ENCODE assay signal across 2 cellular contexts in the genomic region with DNA sequence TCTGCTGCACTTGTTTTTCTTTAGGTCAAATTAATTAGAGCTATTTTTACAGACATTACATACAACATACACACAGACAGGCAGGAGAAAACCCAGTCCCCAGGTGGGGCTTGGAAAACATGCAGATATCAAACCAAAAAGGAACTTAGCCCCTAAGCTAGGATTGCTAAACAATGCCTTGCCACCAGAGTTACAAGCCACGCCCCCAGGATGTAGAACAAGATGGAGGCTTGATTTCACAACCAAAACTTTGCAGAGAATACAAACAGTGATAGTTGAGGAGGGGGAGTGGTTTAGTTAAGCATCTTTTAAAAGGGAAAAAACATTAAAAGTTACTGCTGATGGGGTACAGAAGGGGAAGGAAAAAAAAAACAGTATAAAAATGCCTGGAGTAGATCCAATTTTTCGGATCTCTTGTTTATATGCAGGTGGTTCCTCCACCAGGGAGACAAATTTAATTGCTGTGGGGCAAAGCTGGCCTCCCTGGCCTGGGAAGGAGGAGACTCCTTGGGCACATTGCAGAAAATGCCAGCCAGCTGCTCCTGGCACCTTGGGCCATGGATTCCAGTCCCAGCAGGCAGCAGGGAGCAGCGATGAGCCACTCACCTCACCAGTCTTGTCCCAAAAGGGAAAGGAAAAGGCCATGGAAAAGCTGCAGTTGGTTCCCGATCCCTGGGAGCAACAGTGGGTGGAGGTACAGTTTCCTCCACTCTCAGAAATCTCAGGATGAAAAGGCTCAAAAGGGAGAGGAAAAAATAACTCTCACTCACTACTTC.
A peak's percentile ranks its signal among the peaks of the same experiment; 100 is the strongest.
TF ChIP-seq lines count a peak whose summit lies in the region.

No MANE protein-coding gene starts in this region.

TF ChIP-seq in HepG2, 621 proteins besides CTCF, POLR2A, EP300 and RAD21 (continued from another document and continues in another):
- TF ChIP-seq CEBPZ (IDR thresholded peaks at IDR 0.05; ENCODE audit: low read length) = no peak
- TF ChIP-seq RBM39 (IDR thresholded peaks at IDR 0.05; ENCODE audit: low read depth, low read length, poor library complexity, severe bottlenecking) = no peak
- no peak for TF ChIP-seq KMT2A (CRISPR knock-in tag; IDR thresholded peaks at IDR 0.05)
- TF ChIP-seq ZNF75D (CRISPR knock-in tag; IDR thresholded peaks at IDR 0.05; ENCODE audit: borderline replicate concordance) = no peak
- peak; percentile 42; the same call in 1 of the 2 replicates for TF ChIP-seq CEBPB (IDR thresholded peaks at IDR 0.05; ENCODE audit: borderline replicate concordance, low read depth, low read length)
- no peak for TF ChIP-seq HES4 (CRISPR knock-in tag; IDR thresholded peaks at IDR 0.05; ENCODE audit: borderline replicate concordance)
- 0 out of 2 replicates have a peak, but pooled peaks have one; percentile 17 for TF ChIP-seq ZNF704 (CRISPR knock-in tag; IDR thresholded peaks at IDR 0.05; ENCODE audit: borderline replicate concordance)
- no peak for TF ChIP-seq TSC22D2 (CRISPR knock-in tag; IDR thresholded peaks at IDR 0.05; ENCODE audit: borderline replicate concordance)
- TF ChIP-seq ZNF460 (CRISPR knock-in tag; IDR thresholded peaks at IDR 0.05; ENCODE audit: borderline replicate concordance) = no peak
- no peak for TF ChIP-seq ZNF546 (CRISPR knock-in tag; conservative IDR thresholded peaks at IDR 0.05)
- no peak for TF ChIP-seq ZNF383 (CRISPR knock-in tag; IDR thresholded peaks at IDR 0.05; ENCODE audit: borderline replicate concordance)
- no peak for TF ChIP-seq ZNF678 (CRISPR knock-in tag; IDR thresholded peaks at IDR 0.05)
- no peak for TF ChIP-seq RBFOX2 (IDR thresholded peaks at IDR 0.05; ENCODE audit: low read depth, low read length)
- 0 out of 2 replicates have a peak, but pooled peaks have one; percentile 11 for TF ChIP-seq STAG1 (CRISPR knock-in tag; IDR thresholded peaks at IDR 0.05)
- TF ChIP-seq, protein P1, sequence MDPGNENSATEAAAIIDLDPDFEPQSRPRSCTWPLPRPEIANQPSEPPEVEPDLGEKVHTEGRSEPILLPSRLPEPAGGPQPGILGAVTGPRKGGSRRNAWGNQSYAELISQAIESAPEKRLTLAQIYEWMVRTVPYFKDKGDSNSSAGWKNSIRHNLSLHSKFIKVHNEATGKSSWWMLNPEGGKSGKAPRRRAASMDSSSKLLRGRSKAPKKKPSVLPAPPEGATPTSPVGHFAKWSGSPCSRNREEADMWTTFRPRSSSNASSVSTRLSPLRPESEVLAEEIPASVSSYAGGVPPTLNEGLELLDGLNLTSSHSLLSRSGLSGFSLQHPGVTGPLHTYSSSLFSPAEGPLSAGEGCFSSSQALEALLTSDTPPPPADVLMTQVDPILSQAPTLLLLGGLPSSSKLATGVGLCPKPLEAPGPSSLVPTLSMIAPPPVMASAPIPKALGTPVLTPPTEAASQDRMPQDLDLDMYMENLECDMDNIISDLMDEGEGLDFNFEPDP (CRISPR knock-in tag; conservative IDR thresholded peaks at IDR 0.05) = 0 out of 2 replicates have a peak, but pooled peaks have one; percentile 55
- no peak for TF ChIP-seq GTF2F1 (IDR thresholded peaks at IDR 0.05; ENCODE audit: low read length)
- TF ChIP-seq, protein P2, sequence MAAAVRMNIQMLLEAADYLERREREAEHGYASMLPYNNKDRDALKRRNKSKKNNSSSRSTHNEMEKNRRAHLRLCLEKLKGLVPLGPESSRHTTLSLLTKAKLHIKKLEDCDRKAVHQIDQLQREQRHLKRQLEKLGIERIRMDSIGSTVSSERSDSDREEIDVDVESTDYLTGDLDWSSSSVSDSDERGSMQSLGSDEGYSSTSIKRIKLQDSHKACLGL (CRISPR knock-in tag; IDR thresholded peaks at IDR 0.05) = no peak
- no peak for TF ChIP-seq ZSCAN29 (CRISPR knock-in tag; conservative IDR thresholded peaks at IDR 0.05)

TF ChIP-seq in K562, 482 proteins besides CTCF, POLR2A, EP300 and RAD21 (continued from another document):
- peak in 1 of 3 experiments; percentile 21 for TF ChIP-seq YY1 (IDR thresholded peaks at IDR 0.05; ENCODE audit: borderline replicate concordance in 1 of 3, control insufficient read depth in 1 of 3, extremely low read depth in 1 of 3, insufficient read depth in 3 of 3, insufficient read length in 1 of 3, insufficient replicate concordance in 2 of 3, low read depth in 1 of 3, low read length in 2 of 3)
- TF ChIP-seq KAT7 (CRISPR knock-in tag; IDR thresholded peaks at IDR 0.05; ENCODE audit: borderline replicate concordance) = no peak
- peak; percentile 87 for TF ChIP-seq CEBPB (tag; IDR thresholded peaks at IDR 0.05)
- TF ChIP-seq OTX1 (CRISPR knock-in tag; IDR thresholded peaks at IDR 0.05) = no peak
- no peak for TF ChIP-seq CEBPG (CRISPR knock-in tag; IDR thresholded peaks at IDR 0.05)
- 0 out of 4 replicates have a peak, but pooled peaks of 1 of the 2 experiments have one; percentile 28 for TF ChIP-seq CEBPG (tag; conservative IDR thresholded peaks at IDR 0.05 in 1 of 2, IDR thresholded peaks at IDR 0.05 in 1 of 2)
